Comparison of ENCODE assay signal across 29 cellular contexts in the genomic region with DNA sequence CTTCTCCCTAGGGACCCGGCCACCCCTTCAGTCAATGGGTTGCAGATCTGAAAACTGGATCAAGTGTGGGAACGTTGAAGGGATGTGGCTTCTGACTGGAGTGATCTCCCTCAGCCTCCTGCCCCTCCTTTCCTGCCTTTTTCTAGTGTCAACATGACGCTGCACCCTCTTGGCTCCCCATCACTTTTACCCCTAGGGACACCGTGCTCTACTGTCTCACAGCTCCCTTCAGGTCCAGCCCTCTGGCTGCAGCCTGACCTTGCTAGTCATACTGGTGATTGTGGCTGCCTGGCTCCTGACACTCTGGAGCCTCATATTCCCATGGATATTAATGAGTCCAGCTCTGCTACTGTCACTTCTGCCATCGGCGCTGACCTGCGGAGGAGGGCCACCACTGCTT.
"Had no signal": no experiment of that assay in that cellular context is flagged by ENCODE, and none has a peak within 500 bp of the region (broad histone marks: within the 10 kb centered on the region; RNA-seq: fewer than 3 reads in every experiment).

No MANE protein-coding gene starts in this region.

- H3K4me1 ChIP-seq: colonic mucosa, gastrocnemius medialis, psoas muscle, upper lobe of right lung, uterus had no signal

- H2AFZ ChIP-seq: neural progenitor cell had no signal

- H3K9ac ChIP-seq: neural progenitor cell had no signal

- H3K27me3 ChIP-seq: colonic mucosa, gastrocnemius medialis, neural progenitor cell, spleen, tibial nerve, upper lobe of right lung, uterus had no signal

- H3K4me1 Mint-ChIP-seq: memory B cell; naive B cell; stimulated activated naive B cell treated with anti-CD40 and anti-IgM and Interleukin-4, amounts not matched to agents 10 μg/mL and 1 μg/mL and 100 μg/mL, for 72 hours had no signal

- H3K4me3 ChIP-seq: colonic mucosa, gastrocnemius medialis, lung, mucosa of descending colon, neural progenitor cell, psoas muscle, skin epidermis, spleen, thoracic aorta, tibial nerve, upper lobe of right lung, uterus had no signal

- H3K4me3 Mint-ChIP-seq: dendritic cell treated with granulocyte-macrophage colony-stimulating factor and Interleukin-4, amounts not matched to agents 40 ng/mL and 50 ng/mL, for 4 days; endodermal cell; memory B cell; mesothelial cell of epicardium; naive B cell; nephron; neural progenitor cell; stimulated activated naive B cell treated with anti-CD40 and anti-IgM and Interleukin-4, amounts not matched to agents 10 μg/mL and 1 μg/mL and 100 μg/mL, for 72 hours; stimulated activated naive CD8-positive, alpha-beta T cell treated with anti-CD3 and anti-CD28 coated beads, Interleukin-15, Interleukin-2, amounts not matched to agents 100 ng/mL and 50 ng/mL, for 24 hours had no signal

- H3K36me3 Mint-ChIP-seq: mesothelial cell of epicardium; naive B cell; neural progenitor cell; stimulated activated naive B cell treated with anti-CD40 and anti-IgM and Interleukin-4, amounts not matched to agents 10 μg/mL and 1 μg/mL and 100 μg/mL, for 72 hours had no signal

- H3K27ac ChIP-seq: colonic mucosa, epithelial cell of prostate, gastrocnemius medialis, neural progenitor cell, psoas muscle, skin epidermis, spleen, thoracic aorta, tibial nerve, upper lobe of right lung, uterus had no signal

- H3K4me2 ChIP-seq: neural progenitor cell had no signal

- DNase-seq: colonic mucosa; effector CD8-positive, alpha-beta T cell; endodermal cell; foreskin fibroblast; gastrocnemius medialis; head of caudate nucleus; mucosa of descending colon; naive B cell; nucleus accumbens; psoas muscle; right cardiac atrium; spleen; stimulated activated naive B cell treated with anti-CD40 and anti-IgM and Interleukin-4, amounts not matched to agents 10 μg/mL and 1 μg/mL and 100 μg/mL, for 72 hours; upper lobe of right lung; uterus had no signal

- H3K36me3 ChIP-seq: colonic mucosa, gastrocnemius medialis, neural progenitor cell, spleen, thoracic aorta, tibial nerve, upper lobe of right lung, uterus had no signal

- FAIRE-seq: keratinocyte had no signal

- H3K27me3 Mint-ChIP-seq: stimulated activated naive B cell treated with anti-CD40 and anti-IgM and Interleukin-4, amounts not matched to agents 10 μg/mL and 1 μg/mL and 100 μg/mL, for 72 hours; stimulated activated naive CD8-positive, alpha-beta T cell treated with anti-CD3 and anti-CD28 coated beads, Interleukin-15, Interleukin-2, amounts not matched to agents 100 ng/mL and 50 ng/mL, for 24 hours had no signal

- H3K9me3 Mint-ChIP-seq: dendritic cell treated with granulocyte-macrophage colony-stimulating factor and Interleukin-4, amounts not matched to agents 40 ng/mL and 50 ng/mL, for 4 days; endodermal cell; memory B cell; mesothelial cell of epicardium; nephron; neural progenitor cell; stimulated activated naive B cell treated with anti-CD40 and anti-IgM and Interleukin-4, amounts not matched to agents 10 μg/mL and 1 μg/mL and 100 μg/mL, for 72 hours; stimulated activated naive CD8-positive, alpha-beta T cell treated with anti-CD3 and anti-CD28 coated beads, Interleukin-15, Interleukin-2, amounts not matched to agents 100 ng/mL and 50 ng/mL, for 24 hours had no signal

- H3K27ac Mint-ChIP-seq: dendritic cell treated with granulocyte-macrophage colony-stimulating factor and Interleukin-4, amounts not matched to agents 40 ng/mL and 50 ng/mL, for 4 days; endodermal cell; memory B cell; mesothelial cell of epicardium; naive B cell; nephron; neural progenitor cell; stimulated activated naive B cell treated with anti-CD40 and anti-IgM and Interleukin-4, amounts not matched to agents 10 μg/mL and 1 μg/mL and 100 μg/mL, for 72 hours; stimulated activated naive CD8-positive, alpha-beta T cell treated with anti-CD3 and anti-CD28 coated beads, Interleukin-15, Interleukin-2, amounts not matched to agents 100 ng/mL and 50 ng/mL, for 24 hours had no signal

- H3K9me3 ChIP-seq: colonic mucosa, gastrocnemius medialis, mucosa of descending colon, psoas muscle, spleen, thoracic aorta, tibial nerve, upper lobe of right lung, uterus had no signal

- ATAC-seq: esophagus mucosa; gastrocnemius medialis; left lobe of liver; mucosa of descending colon; right cardiac atrium; stimulated activated naive B cell treated with anti-CD40 and anti-IgM and Interleukin-4, amounts not matched to agents 10 μg/mL and 1 μg/mL and 100 μg/mL, for 72 hours; upper lobe of right lung had no signal
